In the genomic region with DNA sequence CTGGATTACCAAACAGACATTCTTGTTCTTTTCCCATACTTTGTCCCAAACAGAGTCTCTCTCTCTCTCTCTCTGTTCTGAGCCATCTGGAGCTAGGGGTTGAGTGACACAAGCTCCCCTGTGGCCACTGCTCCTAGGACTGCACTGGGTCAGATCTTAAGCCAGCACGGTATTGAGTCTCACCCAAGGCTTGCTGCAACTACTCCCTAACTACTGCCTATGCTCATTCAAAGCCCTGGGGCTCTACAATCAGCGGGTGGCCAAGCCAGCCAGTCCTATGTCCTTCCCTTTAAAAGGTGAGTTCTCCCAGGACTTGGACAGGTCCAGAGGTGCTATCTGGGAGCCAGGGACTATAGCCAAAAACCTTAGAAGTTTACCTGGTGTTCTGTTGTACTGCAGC, we compare ENCODE assay signal across 26 cellular contexts.
"Had no signal": no experiment of that assay in that cellular context is flagged by ENCODE, and none has a peak within 500 bp of the region (broad histone marks: within the 10 kb centered on the region; RNA-seq: fewer than 3 reads in every experiment).

No MANE protein-coding gene starts in this region.

- H3K4me1 ChIP-seq: body of pancreas, esophagus muscularis mucosa, foreskin keratinocyte had no signal

- DNase-seq: activated CD4-positive, alpha-beta T cell treated with anti-CD3 and anti-CD28 coated beads for 1 hour; activated CD4-positive, alpha-beta T cell treated with anti-CD3 and anti-CD28 coated beads for 4 hours; activated CD4-positive, alpha-beta T cell treated with anti-CD3 and anti-CD28 coated beads, Interleukin-2, amount 10 ng/mL, durations not matched to agents 7 days and 5 days; activated CD4-positive, alpha-beta T cell treated with anti-CD3 and anti-CD28 coated beads, Interleukin-2, amount 50 U/mL, for 48 hours; activated CD8-positive, alpha-beta memory T cell treated with anti-CD3 and anti-CD28 coated beads for 24 hours; activated CD8-positive, alpha-beta T cell treated with anti-CD3 and anti-CD28 coated beads for 36 hours; activated effector memory CD4-positive, alpha-beta T cell treated with Interleukin-2 at 50 U/mL for 16 hours; activated gamma-delta T cell treated with Interleukin-2 at 50 U/mL for 16 hours; activated naive CD4-positive, alpha-beta T cell treated with anti-CD3 and anti-CD28 coated beads, Interleukin-2, amount 50 U/mL, for 16 hours; activated naive CD4-positive, alpha-beta T cell treated with Interleukin-2 at 50 U/mL for 16 hours; activated T-cell treated with anti-CD3 and anti-CD28 coated beads, Interleukin-2, amount 50 U/mL, for 4 hours; amniotic stem cell; anterior cingulate cortex; body of pancreas; caudate nucleus; cortex of kidney; dermis blood vessel endothelial cell; effector CD4-positive, alpha-beta T cell; effector memory CD8-positive, alpha-beta T cell; erythroblast; foreskin keratinocyte; gastrocnemius medialis; glutamatergic neuron; T-helper 2 cell had no signal

- H3K36me3 ChIP-seq: esophagus muscularis mucosa, gastrocnemius medialis had no signal

- H3K27me3 ChIP-seq: body of pancreas, esophagus muscularis mucosa, foreskin keratinocyte, gastrocnemius medialis had no signal

- H3K27ac ChIP-seq: body of pancreas, esophagus muscularis mucosa, foreskin keratinocyte, gastrocnemius medialis had no signal

- H3K4me3 ChIP-seq: body of pancreas, esophagus muscularis mucosa, gastrocnemius medialis had no signal

- ATAC-seq: activated CD8-positive, alpha-beta T cell treated with anti-CD3 and anti-CD28 coated beads for 36 hours; activated T-cell treated with anti-CD3 and anti-CD28 coated beads, Interleukin-2, amount 50 U/mL, for 4 hours; activated T-helper 17 cell treated with anti-CD3 and anti-CD28 coated beads, Interleukin-2, amount 50 U/mL, for 72 hours; body of pancreas; effector memory CD8-positive, alpha-beta T cell; foreskin keratinocyte; gastrocnemius medialis had no signal

- H3K9me3 ChIP-seq: body of pancreas, esophagus muscularis mucosa, gastrocnemius medialis had no signal
